1 cellular context compared by ENCODE assay signal in genomic region chr6:3162565-3163247, GRCh38.
TF ChIP-seq lines count a peak whose summit lies in the region.

No MANE protein-coding gene starts in this region.

TF ChIP-seq in HepG2, 621 proteins besides CTCF, POLR2A, EP300 and RAD21 (continued from another document and continues in another):
- TF ChIP-seq ZNF318 (CRISPR knock-in tag; IDR thresholded peaks at IDR 0.05): peak; percentile 39; the same call in 1 of the 2 replicates
- TF ChIP-seq ZKSCAN5 (CRISPR knock-in tag; IDR thresholded peaks at IDR 0.05): peak; percentile 44; the same call in 1 of the 2 replicates
- peak; percentile 25; the same call in 1 of the 2 replicates for TF ChIP-seq NFYB (CRISPR knock-in tag; IDR thresholded peaks at IDR 0.05)
- 0 out of 2 replicates have a peak, but pooled peaks have one; percentile 67 for TF ChIP-seq IRF1 (CRISPR knock-in tag; IDR thresholded peaks at IDR 0.05; ENCODE audit: low read depth)
- TF ChIP-seq DPF2 (CRISPR knock-in tag; IDR thresholded peaks at IDR 0.05; ENCODE audit: borderline replicate concordance, low read depth): peak; percentile 50; the same call in 1 of the 2 replicates
- no peak for TF ChIP-seq NFIC (IDR thresholded peaks at IDR 0.05; ENCODE audit: low read length)
- TF ChIP-seq SIX1 (CRISPR knock-in tag; IDR thresholded peaks at IDR 0.05; ENCODE audit: borderline replicate concordance): peak; percentile 36; the same call in 1 of the 2 replicates
- peak; percentile 88 for TF ChIP-seq HOXD1 (CRISPR knock-in tag; IDR thresholded peaks at IDR 0.05)
- peak; percentile 44; the same call in 1 of the 2 replicates for TF ChIP-seq TARDBP (CRISPR knock-in tag; IDR thresholded peaks at IDR 0.05)
- TF ChIP-seq ZNF180 (CRISPR knock-in tag; IDR thresholded peaks at IDR 0.05; ENCODE audit: borderline replicate concordance, low read depth): no peak
- no peak for TF ChIP-seq ZNF468 (CRISPR knock-in tag; IDR thresholded peaks at IDR 0.05)
- peak; percentile 33; the same call in 1 of the 2 replicates for TF ChIP-seq ZNF569 (CRISPR knock-in tag; IDR thresholded peaks at IDR 0.05; ENCODE audit: borderline replicate concordance)
- TF ChIP-seq ZBTB3 (CRISPR knock-in tag; IDR thresholded peaks at IDR 0.05; ENCODE audit: borderline replicate concordance, low read depth): peak; percentile 71; the same call in 1 of the 2 replicates
- peak; percentile 92; the same call in 1 of the 2 replicates for TF ChIP-seq FLYWCH1 (CRISPR knock-in tag; IDR thresholded peaks at IDR 0.05)
- TF ChIP-seq TRAFD1 (CRISPR knock-in tag; IDR thresholded peaks at IDR 0.05; ENCODE audit: borderline replicate concordance): no peak; the same call in 1 of the 2 replicates
- TF ChIP-seq RARG (CRISPR knock-in tag; IDR thresholded peaks at IDR 0.05; ENCODE audit: low read depth): 0 out of 2 replicates have a peak, but pooled peaks have one; percentile 45
- TF ChIP-seq PAXIP1 (CRISPR knock-in tag; conservative IDR thresholded peaks at IDR 0.05): peak; percentile 78
- peak; percentile 67; the same call in 1 of the 2 replicates for TF ChIP-seq ZNF205 (CRISPR knock-in tag; IDR thresholded peaks at IDR 0.05)
- no peak; the same call in 1 of the 2 replicates for TF ChIP-seq ZSCAN29 (CRISPR knock-in tag; conservative IDR thresholded peaks at IDR 0.05)
- peak; percentile 64; the same call in 1 of the 2 replicates for TF ChIP-seq HDAC2 (CRISPR knock-in tag; IDR thresholded peaks at IDR 0.05)
- 0 out of 2 replicates have a peak, but pooled peaks have one; percentile 31 for TF ChIP-seq MIXL1 (CRISPR knock-in tag; IDR thresholded peaks at IDR 0.05)
- peak; percentile 95 for TF ChIP-seq ZNF430 (CRISPR knock-in tag; IDR thresholded peaks at IDR 0.05)
- TF ChIP-seq ZNF432 (CRISPR knock-in tag; IDR thresholded peaks at IDR 0.05; ENCODE audit: borderline replicate concordance): no peak
- 0 out of 2 replicates have a peak, but pooled peaks have one; percentile 46 for TF ChIP-seq TMF1 (CRISPR knock-in tag; IDR thresholded peaks at IDR 0.05; ENCODE audit: low read depth)
- TF ChIP-seq IKZF5 (CRISPR knock-in tag; IDR thresholded peaks at IDR 0.05): peak; percentile 48; the same call in 1 of the 2 replicates
- no peak; the same call in 1 of the 2 replicates for TF ChIP-seq ZNF337 (CRISPR knock-in tag; IDR thresholded peaks at IDR 0.05; ENCODE audit: borderline replicate concordance, low read depth)
- TF ChIP-seq RBM39 (IDR thresholded peaks at IDR 0.05; ENCODE audit: low read depth, low read length, poor library complexity, severe bottlenecking): peak; percentile 92
- TF ChIP-seq ZBTB37 (CRISPR knock-in tag; IDR thresholded peaks at IDR 0.05): 0 out of 2 replicates have a peak, but pooled peaks have one; percentile 41
- 0 out of 2 replicates have a peak, but pooled peaks have one; percentile 44 for TF ChIP-seq MAF1 (CRISPR knock-in tag; IDR thresholded peaks at IDR 0.05; ENCODE audit: borderline replicate concordance)
- no peak for TF ChIP-seq ATF1 (CRISPR knock-in tag; IDR thresholded peaks at IDR 0.05)
- peak; percentile 26; the same call in 1 of the 2 replicates for TF ChIP-seq CENPT (CRISPR knock-in tag; IDR thresholded peaks at IDR 0.05; ENCODE audit: low read depth)
- TF ChIP-seq MZF1 (CRISPR knock-in tag; IDR thresholded peaks at IDR 0.05; ENCODE audit: borderline replicate concordance): no peak
- TF ChIP-seq ZNF619 (CRISPR knock-in tag; IDR thresholded peaks at IDR 0.05): 0 out of 2 replicates have a peak, but pooled peaks have one; percentile 57
- TF ChIP-seq ZNF672 (CRISPR knock-in tag; IDR thresholded peaks at IDR 0.05): peak; percentile 88; the same call in 1 of the 2 replicates
- peak; percentile 20; the same call in 1 of the 2 replicates for TF ChIP-seq FOSL2 (CRISPR knock-in tag; IDR thresholded peaks at IDR 0.05)
- peak; percentile 90 for TF ChIP-seq AGO1 (IDR thresholded peaks at IDR 0.05; ENCODE audit: low read depth, low read length, poor library complexity, severe bottlenecking)
- TF ChIP-seq PITX1 (CRISPR knock-in tag; IDR thresholded peaks at IDR 0.05): peak; percentile 88
- TF ChIP-seq NFKBIZ (CRISPR knock-in tag; IDR thresholded peaks at IDR 0.05): peak; percentile 82; the same call in 1 of the 2 replicates
- peak; percentile 76 for TF ChIP-seq ZBTB38 (CRISPR knock-in tag; IDR thresholded peaks at IDR 0.05)
- TF ChIP-seq ZNF280B (CRISPR knock-in tag; IDR thresholded peaks at IDR 0.05; ENCODE audit: borderline replicate concordance): peak; percentile 95
- no peak for TF ChIP-seq SNAPC5 (CRISPR knock-in tag; IDR thresholded peaks at IDR 0.05; ENCODE audit: borderline replicate concordance)
